In the genomic region with DNA sequence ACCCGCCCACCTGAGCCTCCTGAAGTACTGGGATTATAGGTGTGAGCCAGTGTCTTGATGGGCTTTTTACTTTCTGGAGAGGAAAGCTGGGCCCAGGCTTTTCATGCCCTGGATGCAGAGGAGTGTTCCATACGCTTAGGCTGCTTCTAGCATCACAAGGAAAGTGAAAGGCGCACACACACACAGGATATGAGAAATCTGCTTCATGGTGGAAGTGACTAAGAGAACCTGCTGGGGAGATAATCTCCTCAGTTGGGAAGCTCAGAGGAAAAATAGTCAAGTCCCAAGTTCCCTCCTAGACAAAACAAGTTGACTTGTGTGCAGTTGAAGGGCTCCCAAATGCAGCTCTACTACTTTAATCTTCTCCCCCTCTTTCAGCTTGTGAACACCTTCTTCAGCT, we compare ENCODE assay signal across 1 cellular context.
TF ChIP-seq lines count a peak whose summit lies in the region.

No MANE protein-coding gene starts in this region.

TF ChIP-seq in GM12878, 131 proteins besides CTCF, POLR2A, EP300 and RAD21:
- TF ChIP-seq BHLHE40 (IDR thresholded peaks at IDR 0.05; ENCODE audit: borderline replicate concordance in 1 of 2, low read depth in 2 of 2, low read length in 1 of 2) (no peak), GABPA (IDR thresholded peaks at IDR 0.05; ENCODE audit: low read depth) (no peak), LARP7 (IDR thresholded peaks at IDR 0.05) (no peak), MTA2 (IDR thresholded peaks at IDR 0.05; ENCODE audit: low read depth) (no peak), ETV6 (conservative IDR thresholded peaks at IDR 0.05 in 1 of 2, IDR thresholded peaks at IDR 0.05 in 1 of 2; ENCODE audit: borderline replicate concordance in 1 of 2, low read depth in 1 of 2) (no peak), DPF2 (IDR thresholded peaks at IDR 0.05) (no peak), ZNF384 (IDR thresholded peaks at IDR 0.05; ENCODE audit: borderline replicate concordance, low read depth, low read length) (no peak), SUZ12 (IDR thresholded peaks at IDR 0.05; ENCODE audit: unreplicated experiment) (no peak), REST (IDR thresholded peaks at IDR 0.05; ENCODE audit: low read depth, low read length) (no peak), SREBF2 (IDR thresholded peaks at IDR 0.05; ENCODE audit: low read length) (no peak), USF2 (IDR thresholded peaks at IDR 0.05; ENCODE audit: borderline replicate concordance, low read depth, low read length) (no peak), MYC (IDR thresholded peaks at IDR 0.05; ENCODE audit: insufficient read depth, insufficient read length, insufficient replicate concordance, low read length, severe bottlenecking) (no peak), CREB1 (IDR thresholded peaks at IDR 0.05; ENCODE audit: low read depth) (no peak), RAD51 (IDR thresholded peaks at IDR 0.05) (no peak)
TF ChIP-seq in GM12878: peak in this region for 0.
